17 cellular contexts compared by ENCODE assay signal in genomic region chr6:14747881-14748520, GRCh38.
DNase-seq lines count a peak whose midpoint lies in the region; ATAC-seq and TF ChIP-seq lines count a peak whose summit lies in the region.
"Had no signal": no experiment of that assay in that cellular context is flagged by ENCODE, and none has a peak within 500 bp of the region (broad histone marks: within the 10 kb centered on the region; RNA-seq: fewer than 3 reads in every experiment).

No MANE protein-coding gene starts in this region.

- intact Hi-C loops in IMR-90 (cut with micrococcal nuclease) = loop anchor here (5.0 kb wide), 1 partner anchor 94 kb away; no protein-coding TSS in a partner anchor

- dilution Hi-C loops in IMR-90 (cut with HindIII; ENCODE audit: low sequenced_read_pairs, unreplicated experiment) = no loop called here

- no peak for TF ChIP-seq CTCF in IMR-90 (conservative IDR thresholded peaks at IDR 0.05; ENCODE audit: low read depth, low read length)
- no peak for TF ChIP-seq CTCF in progenitor cell of endocrine pancreas (IDR thresholded peaks at IDR 0.05; ENCODE audit: unreplicated experiment)

- peaks cover 7% of the 10 kb centered on the region for H3K4me1 ChIP-seq in IMR-90 (ENCODE audit: control insufficient read depth, insufficient read depth, low read length)
- H3K4me1 ChIP-seq: upper lobe of right lung had no signal

- no peaks in the 10 kb centered on the region for H3K9me3 ChIP-seq in IMR-90 (ENCODE audit: control insufficient read depth, insufficient read depth, low read length)
- H3K9me3 ChIP-seq: upper lobe of right lung had no signal

- TF ChIP-seq POLR2A in IMR-90 (IDR thresholded peaks at IDR 0.05; ENCODE audit: low read depth, low read length) = no peak

- WGBS in IMR-90 (ENCODE audit: extremely low coverage in 2 of 2, insufficient read length in 1 of 2), 2 experiments = 60% methylated on average over 2 of the region's 3 CpGs; no CpG with 5 or more reads in 1 of the 2 experiments

- peaks cover 8% of the 10 kb centered on the region for H3K27me3 Mint-ChIP-seq in activated CD8-positive, alpha-beta memory T cell treated with anti-CD3 and anti-CD28 coated beads, Interleukin-2, amount 10 ng/mL, durations not matched to agents 7 days and 5 days
- H3K27me3 Mint-ChIP-seq in progenitor cell of endocrine pancreas = no peaks in the 10 kb centered on the region

- H3K4me2 ChIP-seq in IMR-90 (ENCODE audit: low read depth, low read length) = no peak overlapping the region
- H3K4me2 ChIP-seq: smooth muscle cell had no signal

- H3K9me1 ChIP-seq in IMR-90 (ENCODE audit: insufficient read depth, low read length) = peaks cover 5% of the 10 kb centered on the region

- no peaks in the 10 kb centered on the region for H3K36me3 ChIP-seq in IMR-90 (ENCODE audit: control insufficient read depth, insufficient read depth, low read length)
- H3K36me3 ChIP-seq: upper lobe of right lung had no signal

- H4K8ac ChIP-seq in IMR-90 (ENCODE audit: low read depth in 2 of 2, low read length in 2 of 2) = no peak overlapping the region

- no peak overlapping the region for H3K27ac ChIP-seq in IMR-90 (ENCODE audit: insufficient read depth, low read length)
- H3K27ac ChIP-seq: upper lobe of right lung had no signal

- peak overlapping the region; percentile 76; the same call in 1 of the 2 replicates for H2BK120ac ChIP-seq in IMR-90 (ENCODE audit: low read depth, low read length)

- H2AK5ac ChIP-seq in IMR-90 (ENCODE audit: low read depth, low read length) = no peak overlapping the region

- H3K14ac ChIP-seq in IMR-90 (replicated peaks; ENCODE audit: low read depth, low read length) = no peak overlapping the region; the same call in 1 of the 2 replicates

- no peak for DNase-seq in activated CD8-positive, alpha-beta memory T cell treated with anti-CD3 and anti-CD28 coated beads, Interleukin-2, amount 10 ng/mL, durations not matched to agents 7 days and 5 days
- no peak for DNase-seq in activated CD8-positive, alpha-beta memory T cell treated with anti-CD3 and anti-CD28 coated beads, Interleukin-2, amount 50 U/mL, for 4 hours
- peak; percentile 57 for DNase-seq in IMR-90
- DNase-seq in astrocyte of the hippocampus (ENCODE audit: low read depth, low spot score) = peak; percentile 60
- DNase-seq in progenitor cell of endocrine pancreas (ENCODE audit: low spot score, unreplicated experiment) = no peak
- DNase-seq in mucosa of gallbladder (ENCODE audit: low spot score) = no peak
- DNase-seq in effector CD8-positive, alpha-beta T cell (lab: John Stamatoyannopoulos, UW) = no peak
- DNase-seq in KBM-7 = no peak
- DNase-seq: cerebellar nuclear complex, DMS53, erythroblast, NCI-H187 treated with DMSO at 0.1 percent for 48 hours, NCI-H748 treated with DMSO at 0.1 percent for 48 hours, occipital lobe, upper lobe of right lung had no signal

- peak overlapping the region; percentile 17; the same call in 1 of the 2 replicates for H2BK20ac ChIP-seq in IMR-90 (ENCODE audit: low read depth, low read length)

- no peak overlapping the region for H3K4ac ChIP-seq in IMR-90 (ENCODE audit: low read depth, low read length)

- H3K23ac ChIP-seq in IMR-90 (ENCODE audit: low read depth, low read length) = no peak overlapping the region

- peaks cover 3% of the 10 kb centered on the region for H3K36me3 Mint-ChIP-seq in activated CD8-positive, alpha-beta memory T cell treated with anti-CD3 and anti-CD28 coated beads, Interleukin-2, amount 10 ng/mL, durations not matched to agents 7 days and 5 days
- H3K36me3 Mint-ChIP-seq in progenitor cell of endocrine pancreas (ENCODE audit: insufficient read depth) = no peaks in the 10 kb centered on the region

- no peak for ATAC-seq in activated CD8-positive, alpha-beta memory T cell treated with anti-CD3 and anti-CD28 coated beads, Interleukin-2, amount 10 ng/mL, durations not matched to agents 7 days and 5 days
- ATAC-seq in IMR-90 (ENCODE audit: low read depth) = no peak
- ATAC-seq: upper lobe of right lung had no signal

- no peak overlapping the region for H2AK9ac ChIP-seq in IMR-90 (replicated peaks; ENCODE audit: low read depth, low read length, poor library complexity)

- no peaks in the 10 kb centered on the region for H4K20me1 ChIP-seq in IMR-90 (ENCODE audit: insufficient read depth, low read length)

- TF ChIP-seq RAD21 in IMR-90 (IDR thresholded peaks at IDR 0.05; ENCODE audit: low read length) = no peak

- no peak overlapping the region for H3K56ac ChIP-seq in IMR-90 (ENCODE audit: extremely low read depth, insufficient read depth, low read length)

- no peak overlapping the region for H3K4me3 Mint-ChIP-seq in activated CD8-positive, alpha-beta memory T cell treated with anti-CD3 and anti-CD28 coated beads, Interleukin-2, amount 10 ng/mL, durations not matched to agents 7 days and 5 days
- H3K4me3 Mint-ChIP-seq in progenitor cell of endocrine pancreas (ENCODE audit: low read depth) = no peak overlapping the region

- H3K4me3 ChIP-seq in IMR-90 (ENCODE audit: insufficient read depth, low read depth, low read length) = no peak overlapping the region
- H3K4me3 ChIP-seq: lung, smooth muscle cell, upper lobe of right lung had no signal

- no peak overlapping the region for H4K5ac ChIP-seq in IMR-90 (ENCODE audit: low read depth, low read length)

- BruUV-seq in IMR-90 (replicated peaks; lab: Mats Ljungman, UMichigan) = no TSS peak

- CTCF ChIA-PET in activated CD8-positive, alpha-beta memory T cell treated with anti-CD3 and anti-CD28 coated beads, Interleukin-2, amount 10 ng/mL, durations not matched to agents 7 days and 5 days (lab: Charles Lee) = interaction anchor here (1.3 kb wide), 1 partner anchor 10 kb away, joined by 5 read pairs; no protein-coding TSS in a partner anchor
- CTCF ChIA-PET in IMR-90 (lab: Yijun Ruan, JAX) = no interaction called here

- H2BK15ac ChIP-seq in IMR-90 (ENCODE audit: low read depth, low read length) = 0 out of 3 replicates have a peak overlapping the region, but pooled peaks have one; percentile 46

- H3K27me3 ChIP-seq in IMR-90 (ENCODE audit: control insufficient read depth, insufficient read depth, low read length) = no peaks in the 10 kb centered on the region
- H3K27me3 ChIP-seq: upper lobe of right lung had no signal

- no peaks in the 10 kb centered on the region for H3K9me3 Mint-ChIP-seq in activated CD8-positive, alpha-beta memory T cell treated with anti-CD3 and anti-CD28 coated beads, Interleukin-2, amount 10 ng/mL, durations not matched to agents 7 days and 5 days (ENCODE audit: low read depth)
- H3K9me3 Mint-ChIP-seq in progenitor cell of endocrine pancreas (ENCODE audit: low read depth) = peaks cover 15% of the 10 kb centered on the region

- 0 out of 2 replicates have a peak overlapping the region, but pooled peaks have one; percentile 10 for H4K91ac ChIP-seq in IMR-90 (ENCODE audit: insufficient read depth, low read depth, low read length)

- H3K9ac ChIP-seq in IMR-90 (ENCODE audit: low read depth, low read length) = no peak overlapping the region

- no peak overlapping the region for H2AFZ ChIP-seq in IMR-90 (replicated peaks; ENCODE audit: low read length, poor library complexity)

- POLR2A ChIA-PET in IMR-90 (lab: Charles Lee; ENCODE audit: unreplicated experiment) = no interaction called here

- H3K18ac ChIP-seq in IMR-90 (ENCODE audit: low read depth, low read length) = no peak overlapping the region

- H2BK5ac ChIP-seq in IMR-90 (ENCODE audit: low read depth, low read length, poor library complexity, severe bottlenecking) = no peak overlapping the region

- H3K4me1 Mint-ChIP-seq in activated CD8-positive, alpha-beta memory T cell treated with anti-CD3 and anti-CD28 coated beads, Interleukin-2, amount 10 ng/mL, durations not matched to agents 7 days and 5 days = peaks cover 50% of the 10 kb centered on the region
- H3K4me1 Mint-ChIP-seq in progenitor cell of endocrine pancreas (ENCODE audit: low read depth) = peaks cover 21% of the 10 kb centered on the region

- H3K79me1 ChIP-seq in IMR-90 (ENCODE audit: low read depth in 1 of 2, low read length in 2 of 2) = no peaks in the 10 kb centered on the region

- in situ Hi-C loops in IMR-90 (cut with MboI; ENCODE audit: low sequenced_read_pairs) (no loop called here), KBM-7 (cut with MboI; ENCODE audit: low pct_unique_long_range_greater_than_20kb, low sequenced_read_pairs) (no loop called here)

- peak overlapping the region; percentile 27 for H3K27ac Mint-ChIP-seq in activated CD8-positive, alpha-beta memory T cell treated with anti-CD3 and anti-CD28 coated beads, Interleukin-2, amount 10 ng/mL, durations not matched to agents 7 days and 5 days
- H3K27ac Mint-ChIP-seq in progenitor cell of endocrine pancreas = peak overlapping the region; percentile 47

TF ChIP-seq in IMR-90, 13 proteins besides CTCF, POLR2A, EP300 and RAD21 (continues in another document):
- TF ChIP-seq MXI1 (IDR thresholded peaks at IDR 0.05; ENCODE audit: borderline replicate concordance, low read depth, low read length) = no peak
- TF ChIP-seq NFE2L2 (IDR thresholded peaks at IDR 0.05; ENCODE audit: low read depth, low read length) = no peak
- no peak for TF ChIP-seq CHD1 (IDR thresholded peaks at IDR 0.05; ENCODE audit: low read depth, low read length)
- no peak for TF ChIP-seq RCOR1 (IDR thresholded peaks at IDR 0.05; ENCODE audit: insufficient replicate concordance, low read length)
- TF ChIP-seq SMC3 (IDR thresholded peaks at IDR 0.05; ENCODE audit: low read depth, low read length) = no peak
- no peak for TF ChIP-seq RFX5 (IDR thresholded peaks at IDR 0.05; ENCODE audit: low read depth, low read length)
- TF ChIP-seq MAZ (IDR thresholded peaks at IDR 0.05; ENCODE audit: borderline replicate concordance, low read depth, low read length) = no peak
- TF ChIP-seq BHLHE40 (IDR thresholded peaks at IDR 0.05; ENCODE audit: low read depth, low read length) = no peak
- TF ChIP-seq CEBPB (IDR thresholded peaks at IDR 0.05; ENCODE audit: low read depth, low read length) = no peak
- no peak for TF ChIP-seq MAFK (IDR thresholded peaks at IDR 0.05; ENCODE audit: low read depth, low read length)
- TF ChIP-seq USF2 (IDR thresholded peaks at IDR 0.05; ENCODE audit: low read depth, low read length) = no peak

Comparison
In these comparisons a context has a peak if more than half of its experiments do, and no peak if none do; other contexts are left out.
1. DNase-seq: peak in IMR-90 (single experiment) and astrocyte of the hippocampus (single experiment); none in activated CD8-positive, alpha-beta memory T cell treated with anti-CD3 and anti-CD28 coated beads, Interleukin-2, amount 10 ng/mL, durations not matched to agents 7 days and 5 days (single experiment), activated CD8-positive, alpha-beta memory T cell treated with anti-CD3 and anti-CD28 coated beads, Interleukin-2, amount 50 U/mL, for 4 hours (single experiment), progenitor cell of endocrine pancreas (single experiment), mucosa of gallbladder (single experiment), effector CD8-positive, alpha-beta T cell (single experiment) and KBM-7 (single experiment).